In genomic region chr10:75208177-75208576, GRCh38 we compare ENCODE assay signal across 7 cellular contexts. TPM values are rescaled to one million over a fixed set of nuclear protein-coding genes. Genes with fewer than 3 reads are reported as not detected.
A peak's percentile ranks its signal among the peaks of the same experiment; 100 is the strongest.
DNase-seq lines count a peak whose midpoint lies in the region; ATAC-seq and TF ChIP-seq lines count a peak whose summit lies in the region.

No MANE protein-coding gene starts in this region.

- DNase-seq in GM03348 (ENCODE audit: low spot score) (peak; percentile 60), RKO (ENCODE audit: low spot score) (peak; percentile 41), esophagus muscularis mucosa (ENCODE audit: extremely low spot score) (no peak), NAMALWA (ENCODE audit: low spot score) (no peak), iPS-NIHi7 (ENCODE audit: extremely low spot score) (no peak)

- no peaks in the 10 kb centered on the region for H3K9me3 ChIP-seq in esophagus muscularis mucosa

- no peak for TF ChIP-seq CTCF in esophagus muscularis mucosa (IDR thresholded peaks at IDR 0.05)

- no peak overlapping the region for H3K9ac ChIP-seq in rectal smooth muscle tissue (ENCODE audit: low read length)

- no peak overlapping the region for H3K4me3 ChIP-seq in esophagus muscularis mucosa
- no peak overlapping the region for H3K4me3 ChIP-seq in rectal smooth muscle tissue (ENCODE audit: low read length)

- TF ChIP-seq EP300 in esophagus muscularis mucosa (IDR thresholded peaks at IDR 0.05): no peak

- no peak for ATAC-seq in HG02884 (IDR thresholded peaks at IDR 0.05; ENCODE audit: unreplicated experiment)

- H3K4me1 ChIP-seq in esophagus muscularis mucosa (peaks cover 32 to 49% (median 45%) of the 10 kb centered on the region in 4 donors), rectal smooth muscle tissue (ENCODE audit: control insufficient read depth, insufficient read depth, low read length) (peaks cover 31% of the 10 kb centered on the region)

- 54% methylated on average over 4 of the region's 4 CpGs for WGBS in esophagus muscularis mucosa

- H3K27me3 ChIP-seq in esophagus muscularis mucosa (no peaks in the 10 kb centered on the region), rectal smooth muscle tissue (ENCODE audit: control insufficient read depth, insufficient read depth, low read length) (no peaks in the 10 kb centered on the region)

- H3K36me3 ChIP-seq in esophagus muscularis mucosa: peaks cover 2 to 14% (median 9%) of the 10 kb centered on the region in 4 donors
- H3K36me3 ChIP-seq in rectal smooth muscle tissue (ENCODE audit: control insufficient read depth, insufficient read depth, low read length): peaks cover 2% of the 10 kb centered on the region

- no peak for TF ChIP-seq POLR2A in esophagus muscularis mucosa (IDR thresholded peaks at IDR 0.05; ENCODE audit: low read depth)

- intact Hi-C loops in esophagus muscularis mucosa (cut with DNase I): no loop called here

- H3K27ac ChIP-seq in esophagus muscularis mucosa (replicated peaks in 1 of 4) (peak overlapping the region; percentile 96 to 99 (median 98)), rectal smooth muscle tissue (ENCODE audit: low read depth, low read length) (peak overlapping the region; percentile 80)

RNA-seq across cellular contexts. Expression of gene VDAC2, which starts 2.4 kb away (rescaled TPM):
- 100 to 1,000 TPM; 194 to 260 (median 234) TPM for total RNA-seq in esophagus muscularis mucosa

RNA-seq across cellular contexts. Expression of gene COMTD1, which starts 27.6 kb away (rescaled TPM):
- total RNA-seq in esophagus muscularis mucosa: 10 to 100 TPM; 23.7 to 44.5 (median 28.1) TPM

Comparison
In these comparisons a context has a peak if more than half of its experiments do, and no peak if none do; other contexts are left out.
1. DNase-seq: peak in GM03348 (single experiment) and RKO (single experiment); none in esophagus muscularis mucosa (single experiment), NAMALWA (single experiment) and iPS-NIHi7 (single experiment).